ENCODE assay signal across 1 cellular context in genomic region chr15:69093127-69093526, GRCh38.
TF ChIP-seq lines count a peak whose summit lies in the region.

No MANE protein-coding gene starts in this region.

TF ChIP-seq in H1, 55 proteins besides CTCF, POLR2A, EP300 and RAD21:
- no peak for TF ChIP-seq RBBP5 (IDR thresholded peaks at IDR 0.05; ENCODE audit: borderline replicate concordance, low read depth, low read length)
- no peak for TF ChIP-seq KDM5A (IDR thresholded peaks at IDR 0.05; ENCODE audit: low read length)
- no peak for TF ChIP-seq SAP30 (IDR thresholded peaks at IDR 0.05; ENCODE audit: insufficient read depth, insufficient replicate concordance, low read length)
